Comparison of ENCODE assay signal across 23 cellular contexts in genomic region chr6:107353773-107354382, GRCh38.
DNase-seq lines count a peak whose midpoint lies in the region; ATAC-seq and FAIRE-seq lines count a peak whose summit lies in the region.
"Had no signal": no experiment of that assay in that cellular context is flagged by ENCODE, and none has a peak within 500 bp of the region (broad histone marks: within the 10 kb centered on the region; RNA-seq: fewer than 3 reads in every experiment).

No MANE protein-coding gene starts in this region.

- FAIRE-seq in G401.6 (lab: Jason Lieb, UNC) (peak; percentile 64), islet of Langerhans (lab: Jason Lieb, UNC) (peak; percentile 82)
- FAIRE-seq: GM12892 had no signal

- DNase-seq in DMS79 (lab: John Stamatoyannopoulos, UW) = peak; percentile 82
- DNase-seq in cerebellar cortex (ENCODE audit: low spot score) = peak; percentile 8
- no peak for DNase-seq in stimulated activated naive CD8-positive, alpha-beta T cell treated with anti-CD3 and anti-CD28 coated beads, Interleukin-15, Interleukin-2, amounts not matched to agents 100 U/mL and 50 U/mL, for 24 hours
- DNase-seq in effector CD8-positive, alpha-beta T cell (lab: John Stamatoyannopoulos, UW) = no peak
- no peak for DNase-seq in effector memory CD4-positive, alpha-beta T cell
- DNase-seq: activated CD8-positive, alpha-beta T cell treated with anti-CD3 and anti-CD28 coated beads, Interleukin-2, amount 10 ng/mL, durations not matched to agents 7 days and 5 days; aorta; C1 segment of cervical spinal cord; central memory CD4-positive, alpha-beta T cell; COR-L47; EL; foreskin keratinocyte; heart left ventricle; mammary epithelial cell; NCI-H1417 treated with DMSO at 0.1 percent for 48 hours; right cardiac atrium; stimulated activated CD4-positive, alpha-beta T cell treated with anti-CD3 and anti-CD28 coated beads, Interleukin-2, amount 100 ng/mL, for 48 hours; T-helper 17 cell had no signal

- H3K27me3 ChIP-seq in effector memory CD4-positive, alpha-beta T cell (replicated peaks; ENCODE audit: control insufficient read depth, insufficient read depth, low read length, poor library complexity, severe bottlenecking) = no peaks in the 10 kb centered on the region
- H3K27me3 ChIP-seq: foreskin keratinocyte, heart left ventricle had no signal

- no peaks in the 10 kb centered on the region for H3K9me3 ChIP-seq in effector memory CD4-positive, alpha-beta T cell (ENCODE audit: control insufficient read depth, low read length)
- H3K9me3 ChIP-seq: heart left ventricle had no signal

- no peak overlapping the region for H3K27ac ChIP-seq in effector memory CD4-positive, alpha-beta T cell (ENCODE audit: insufficient read depth, low read length, poor library complexity, severe bottlenecking)
- H3K27ac ChIP-seq: foreskin keratinocyte, heart left ventricle, RWPE1 had no signal

- no peaks in the 10 kb centered on the region for H3K36me3 ChIP-seq in effector memory CD4-positive, alpha-beta T cell (ENCODE audit: control insufficient read depth, insufficient read depth, low read length)
- H3K36me3 ChIP-seq: heart left ventricle had no signal

- H3K4me3 ChIP-seq in effector memory CD4-positive, alpha-beta T cell (ENCODE audit: insufficient read depth, low read depth, low read length, poor library complexity, severe bottlenecking) = no peak overlapping the region
- H3K4me3 ChIP-seq: heart left ventricle had no signal

- no peaks in the 10 kb centered on the region for H3K4me1 ChIP-seq in effector memory CD4-positive, alpha-beta T cell (ENCODE audit: control insufficient read depth, insufficient read depth, low read length, poor library complexity, severe bottlenecking)
- H3K4me1 ChIP-seq: foreskin keratinocyte had no signal

- no peak for ATAC-seq in stimulated activated naive CD8-positive, alpha-beta T cell treated with anti-CD3 and anti-CD28 coated beads, Interleukin-15, Interleukin-2, amounts not matched to agents 100 U/mL and 50 U/mL, for 24 hours
- ATAC-seq: activated CD8-positive, alpha-beta T cell treated with anti-CD3 and anti-CD28 coated beads, Interleukin-2, amount 10 ng/mL, durations not matched to agents 7 days and 5 days; activated naive CD4-positive, alpha-beta T cell treated with anti-CD3 and anti-CD28 coated beads, Interleukin-2, amount 50 U/mL, for 72 hours; foreskin keratinocyte; heart left ventricle; right cardiac atrium; T-helper 17 cell had no signal

Comparison
In these comparisons a context has a peak if more than half of its experiments do, and no peak if none do; other contexts are left out.
1. DNase-seq: peak in DMS79 (single experiment) and cerebellar cortex (single experiment); none in stimulated activated naive CD8-positive, alpha-beta T cell treated with anti-CD3 and anti-CD28 coated beads, Interleukin-15, Interleukin-2, amounts not matched to agents 100 U/mL and 50 U/mL, for 24 hours (single experiment), effector CD8-positive, alpha-beta T cell (single experiment) and effector memory CD4-positive, alpha-beta T cell (0 of 3).